30 cellular contexts compared by ENCODE assay signal in genomic region chr3:127259882-127260281, GRCh38. TPM values are rescaled to one million over a fixed set of nuclear protein-coding genes. Genes with fewer than 3 reads are reported as not detected.
DNase-seq lines count a peak whose midpoint lies in the region; ATAC-seq and TF ChIP-seq lines count a peak whose summit lies in the region.
"Had no signal": no experiment of that assay in that cellular context is flagged by ENCODE, and none has a peak within 500 bp of the region (broad histone marks: within the 10 kb centered on the region; RNA-seq: fewer than 3 reads in every experiment).

No MANE protein-coding gene starts in this region.

- H3K27ac Mint-ChIP-seq in activated CD8-positive, alpha-beta memory T cell treated with anti-CD3 and anti-CD28 coated beads, Interleukin-2, amount 10 ng/mL, durations not matched to agents 7 days and 5 days = no peak overlapping the region
- no peak overlapping the region for H3K27ac Mint-ChIP-seq in osteocyte (ENCODE audit: unreplicated experiment)
- H3K27ac Mint-ChIP-seq: B cell; CD14-positive monocyte; CD4-positive, alpha-beta memory T cell; CD4-positive, alpha-beta T cell; CD4-positive, CD25-positive, alpha-beta regulatory T cell; CD8-positive, alpha-beta memory T cell; CD8-positive, alpha-beta T cell had no signal

- peak; percentile 16 for DNase-seq in activated CD8-positive, alpha-beta memory T cell treated with anti-CD3 and anti-CD28 coated beads, Interleukin-2, amount 10 ng/mL, durations not matched to agents 7 days and 5 days
- DNase-seq in activated CD8-positive, alpha-beta memory T cell treated with anti-CD3 and anti-CD28 coated beads, Interleukin-2, amount 50 U/mL, for 4 hours = no peak
- DNase-seq in osteocyte (ENCODE audit: extremely low spot score, unreplicated experiment) = peak; percentile 62
- DNase-seq: 8988T; ACHN; AML-193; BE2C; C1 segment of cervical spinal cord; Caco-2; Calu3; CD4-positive, alpha-beta memory T cell; CD4-positive, alpha-beta T cell; CD4-positive, CD25-positive, alpha-beta regulatory T cell; CD8-positive, alpha-beta memory T cell; CD8-positive, alpha-beta T cell; COR-L47; DMS 273 treated with DMSO at 0.1 percent for 48 hours; DMS153; DMS53; DMS79; DMS79 treated with DMSO at 0.1 percent for 48 hours; DND-41; EL had no signal

- H3K9me3 Mint-ChIP-seq in activated CD8-positive, alpha-beta memory T cell treated with anti-CD3 and anti-CD28 coated beads, Interleukin-2, amount 10 ng/mL, durations not matched to agents 7 days and 5 days (ENCODE audit: low read depth) = no peaks in the 10 kb centered on the region
- H3K9me3 Mint-ChIP-seq in osteocyte (ENCODE audit: unreplicated experiment) = no peaks in the 10 kb centered on the region
- H3K9me3 Mint-ChIP-seq: CD4-positive, alpha-beta T cell; CD8-positive, alpha-beta T cell had no signal

- no peaks in the 10 kb centered on the region for H3K27me3 Mint-ChIP-seq in activated CD8-positive, alpha-beta memory T cell treated with anti-CD3 and anti-CD28 coated beads, Interleukin-2, amount 10 ng/mL, durations not matched to agents 7 days and 5 days
- H3K27me3 Mint-ChIP-seq in osteocyte (ENCODE audit: unreplicated experiment) = peaks cover 8% of the 10 kb centered on the region
- H3K27me3 Mint-ChIP-seq: CD4-positive, CD25-positive, alpha-beta regulatory T cell had no signal

- no peak for TF ChIP-seq CTCF in osteocyte (IDR thresholded peaks at IDR 0.05)

- no peaks in the 10 kb centered on the region for H3K36me3 Mint-ChIP-seq in activated CD8-positive, alpha-beta memory T cell treated with anti-CD3 and anti-CD28 coated beads, Interleukin-2, amount 10 ng/mL, durations not matched to agents 7 days and 5 days
- H3K36me3 Mint-ChIP-seq in osteocyte (ENCODE audit: unreplicated experiment) = no peaks in the 10 kb centered on the region
- H3K36me3 Mint-ChIP-seq: CD14-positive monocyte; CD4-positive, alpha-beta memory T cell; CD4-positive, CD25-positive, alpha-beta regulatory T cell; CD8-positive, alpha-beta memory T cell; CD8-positive, alpha-beta T cell had no signal

- H3K4me1 Mint-ChIP-seq in activated CD8-positive, alpha-beta memory T cell treated with anti-CD3 and anti-CD28 coated beads, Interleukin-2, amount 10 ng/mL, durations not matched to agents 7 days and 5 days = no peaks in the 10 kb centered on the region
- no peaks in the 10 kb centered on the region for H3K4me1 Mint-ChIP-seq in osteocyte (ENCODE audit: unreplicated experiment)
- H3K4me1 Mint-ChIP-seq: B cell; CD14-positive monocyte; CD4-positive, alpha-beta memory T cell; CD4-positive, CD25-positive, alpha-beta regulatory T cell; CD8-positive, alpha-beta memory T cell had no signal

- CTCF ChIA-PET in activated CD8-positive, alpha-beta memory T cell treated with anti-CD3 and anti-CD28 coated beads, Interleukin-2, amount 10 ng/mL, durations not matched to agents 7 days and 5 days (lab: Charles Lee) = no interaction called here

- ATAC-seq in activated CD8-positive, alpha-beta memory T cell treated with anti-CD3 and anti-CD28 coated beads, Interleukin-2, amount 10 ng/mL, durations not matched to agents 7 days and 5 days = no peak
- ATAC-seq in GM18909 (IDR thresholded peaks at IDR 0.05; ENCODE audit: poor library complexity, unreplicated experiment) = no peak
- ATAC-seq: A549; CD8-positive, alpha-beta T cell had no signal

- H3K4me3 Mint-ChIP-seq in activated CD8-positive, alpha-beta memory T cell treated with anti-CD3 and anti-CD28 coated beads, Interleukin-2, amount 10 ng/mL, durations not matched to agents 7 days and 5 days = no peak overlapping the region
- H3K4me3 Mint-ChIP-seq in osteocyte (ENCODE audit: unreplicated experiment) = no peak overlapping the region
- H3K4me3 Mint-ChIP-seq: B cell; CD14-positive monocyte; CD4-positive, alpha-beta memory T cell; CD4-positive, alpha-beta T cell; CD4-positive, CD25-positive, alpha-beta regulatory T cell; CD8-positive, alpha-beta memory T cell; CD8-positive, alpha-beta T cell had no signal

RNA-seq across cellular contexts. Expression of gene PRR20G, which starts 28.0 kb away (rescaled TPM):
- not detected for total RNA-seq in activated CD8-positive, alpha-beta memory T cell treated with anti-CD3 and anti-CD28 coated beads, Interleukin-2, amount 10 ng/mL, durations not matched to agents 7 days and 5 days
- total RNA-seq in osteocyte = not detected in 2 replicates
- total RNA-seq: A172; A673; B cell; Caco-2; Calu3; CD4-positive, alpha-beta memory T cell; CD4-positive, alpha-beta T cell; CD4-positive, CD25-positive, alpha-beta regulatory T cell; CD8-positive, alpha-beta memory T cell; CD8-positive, alpha-beta T cell; Daoy had no signal
